Comparison of ENCODE assay signal across 23 cellular contexts in the genomic region with DNA sequence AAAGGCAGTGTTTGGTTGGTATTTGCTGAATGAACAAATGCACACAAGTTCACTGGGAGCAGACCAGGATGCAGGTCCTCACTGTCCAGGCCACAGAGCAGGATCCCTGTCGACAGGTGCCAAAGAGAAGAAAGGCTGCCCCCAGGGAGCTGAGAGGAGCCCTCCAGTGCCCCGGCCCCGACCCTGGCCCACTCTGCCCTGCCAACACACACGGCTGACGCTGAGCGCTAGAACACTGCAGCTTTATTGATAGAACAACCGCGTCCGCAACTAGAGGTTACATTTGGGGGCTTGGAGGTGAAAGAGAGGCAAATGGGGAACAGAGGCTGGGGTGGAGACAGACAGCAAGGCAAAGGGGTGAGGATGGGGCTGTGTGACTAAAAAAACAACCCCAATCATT.
"Had no signal": no experiment of that assay in that cellular context is flagged by ENCODE, and none has a peak within 500 bp of the region (broad histone marks: within the 10 kb centered on the region; RNA-seq: fewer than 3 reads in every experiment).

No MANE protein-coding gene starts in this region.

- H3K4me1 ChIP-seq: Peyer's patch had no signal

- H3K36me3 ChIP-seq: MG63, Peyer's patch had no signal

- H3K4me3 ChIP-seq: MG63, Peyer's patch had no signal

- DNase-seq: Karpas-422, KG1, MG63, NCI-H1092, NCI-H1105 treated with DMSO at 0.1 percent for 48 hours, NCI-H1417 treated with DMSO at 0.1 percent for 48 hours, NCI-H146, NCI-H1694 treated with DMSO at 0.1 percent for 48 hours, NCI-H1930, NCI-H2081, NCI-H2107, NCI-H2227 treated with DMSO at 0.1 percent for 48 hours, NCI-H510A, NCI-H524 treated with DMSO at 0.1 percent for 48 hours, NCI-H69, NCI-H774, PC-3, Peyer's patch, Right ventricle myocardium superior, SIG-M5, SK-N-SH, SW 1271 had no signal

- H3K27ac ChIP-seq: HL-60, Peyer's patch had no signal

- H3K9me3 ChIP-seq: MG63, Peyer's patch, SK-N-SH had no signal

- ATAC-seq: PC-3 had no signal

- H3K27me3 ChIP-seq: MG63, Peyer's patch had no signal
